ENCODE assay signal across 28 cellular contexts in genomic region chr4:152004801-152005200, GRCh38.
"Had no signal": no experiment of that assay in that cellular context is flagged by ENCODE, and none has a peak within 500 bp of the region (broad histone marks: within the 10 kb centered on the region; RNA-seq: fewer than 3 reads in every experiment).

No MANE protein-coding gene starts in this region.

- ATAC-seq: stimulated activated effector memory CD8-positive, alpha-beta T cell treated with anti-CD3 and anti-CD28 coated beads, Interleukin-12 subunit alpha, Interleukin-12 subunit beta, amount 100 ng/mL, for 72 hours; stimulated activated memory B cell treated with anti-CD40 and anti-IgM and Interleukin-4, amounts not matched to agents 10 μg/mL and 1 μg/mL and 100 μg/mL, for 72 hours; stimulated activated naive B cell treated with anti-CD40 and anti-IgM and Interleukin-4, amounts not matched to agents 10 μg/mL and 1 μg/mL and 100 μg/mL, for 72 hours; stimulated activated naive CD8-positive, alpha-beta T cell treated with anti-CD3 and anti-CD28 coated beads, Interleukin-15, amount 100 ng/mL, for 72 hours; stimulated activated naive CD8-positive, alpha-beta T cell treated with anti-CD3 and anti-CD28 coated beads, Interleukin-15, Interleukin-2, amounts not matched to agents 100 U/mL and 50 U/mL, for 24 hours; upper lobe of right lung had no signal

- H3K9me3 ChIP-seq: stomach, suprapubic skin, testis, thoracic aorta, thyroid gland, tibial artery, tibial nerve, transverse colon, upper lobe of left lung, upper lobe of right lung, uterus, vagina had no signal

- H3K4me3 Mint-ChIP-seq: stimulated activated effector memory CD8-positive, alpha-beta T cell treated with anti-CD3 and anti-CD28 coated beads, Interleukin-12 subunit alpha, Interleukin-12 subunit beta, amount 100 ng/mL, for 72 hours; stimulated activated memory B cell treated with anti-CD40 and anti-IgM and Interleukin-4, amounts not matched to agents 10 μg/mL and 1 μg/mL and 100 μg/mL, for 72 hours; stimulated activated naive B cell treated with anti-CD40 and anti-IgM and Interleukin-4, amounts not matched to agents 10 μg/mL and 1 μg/mL and 100 μg/mL, for 72 hours; stimulated activated naive CD8-positive, alpha-beta T cell treated with anti-CD3 and anti-CD28 coated beads, Interleukin-15, amount 100 ng/mL, for 72 hours; stimulated activated naive CD8-positive, alpha-beta T cell treated with anti-CD3 and anti-CD28 coated beads, Interleukin-15, Interleukin-2, amounts not matched to agents 100 ng/mL and 50 ng/mL, for 24 hours; type B pancreatic cell had no signal

- H3K4me3 ChIP-seq: stomach, suprapubic skin, testis, thoracic aorta, thyroid gland, tibial artery, tibial nerve, transverse colon, upper lobe of left lung, upper lobe of right lung, uterus, vagina had no signal

- H3K27me3 Mint-ChIP-seq: stimulated activated naive B cell treated with anti-CD40 and anti-IgM and Interleukin-4, amounts not matched to agents 10 μg/mL and 1 μg/mL and 100 μg/mL, for 72 hours; stimulated activated naive CD8-positive, alpha-beta T cell treated with anti-CD3 and anti-CD28 coated beads, Interleukin-15, amount 100 ng/mL, for 72 hours; stimulated activated naive CD8-positive, alpha-beta T cell treated with anti-CD3 and anti-CD28 coated beads, Interleukin-15, Interleukin-2, amounts not matched to agents 100 ng/mL and 50 ng/mL, for 24 hours had no signal

- H3K36me3 Mint-ChIP-seq: stimulated activated effector memory CD8-positive, alpha-beta T cell treated with anti-CD3 and anti-CD28 coated beads, Interleukin-12 subunit alpha, Interleukin-12 subunit beta, amount 100 ng/mL, for 72 hours; stimulated activated memory B cell treated with anti-CD40 and anti-IgM and Interleukin-4, amounts not matched to agents 10 μg/mL and 1 μg/mL and 100 μg/mL, for 72 hours; stimulated activated naive B cell treated with anti-CD40 and anti-IgM and Interleukin-4, amounts not matched to agents 10 μg/mL and 1 μg/mL and 100 μg/mL, for 72 hours; type B pancreatic cell had no signal

- H3K27ac ChIP-seq: stomach, suprapubic skin, testis, thoracic aorta, thyroid gland, tibial artery, tibial nerve, transverse colon, upper lobe of left lung, upper lobe of right lung, uterus, vagina had no signal

- H3K4me1 Mint-ChIP-seq: stimulated activated effector memory CD8-positive, alpha-beta T cell treated with anti-CD3 and anti-CD28 coated beads, Interleukin-12 subunit alpha, Interleukin-12 subunit beta, amount 100 ng/mL, for 72 hours; stimulated activated memory B cell treated with anti-CD40 and anti-IgM and Interleukin-4, amounts not matched to agents 10 μg/mL and 1 μg/mL and 100 μg/mL, for 72 hours had no signal

- H3K36me3 ChIP-seq: stomach, suprapubic skin, thoracic aorta, thyroid gland, tibial artery, tibial nerve, transverse colon, upper lobe of left lung, upper lobe of right lung, uterus, vagina had no signal

- H3K27ac Mint-ChIP-seq: stimulated activated effector memory CD8-positive, alpha-beta T cell treated with anti-CD3 and anti-CD28 coated beads, Interleukin-12 subunit alpha, Interleukin-12 subunit beta, amount 100 ng/mL, for 72 hours; stimulated activated memory B cell treated with anti-CD40 and anti-IgM and Interleukin-4, amounts not matched to agents 10 μg/mL and 1 μg/mL and 100 μg/mL, for 72 hours; stimulated activated naive B cell treated with anti-CD40 and anti-IgM and Interleukin-4, amounts not matched to agents 10 μg/mL and 1 μg/mL and 100 μg/mL, for 72 hours; stimulated activated naive CD8-positive, alpha-beta T cell treated with anti-CD3 and anti-CD28 coated beads, Interleukin-15, amount 100 ng/mL, for 72 hours; stimulated activated naive CD8-positive, alpha-beta T cell treated with anti-CD3 and anti-CD28 coated beads, Interleukin-15, Interleukin-2, amounts not matched to agents 100 ng/mL and 50 ng/mL, for 24 hours; type B pancreatic cell had no signal

- H3K27me3 ChIP-seq: suprapubic skin, testis, thyroid gland, tibial artery, tibial nerve, transverse colon, upper lobe of left lung, uterus, vagina had no signal

- H3K9me3 Mint-ChIP-seq: stimulated activated effector memory CD8-positive, alpha-beta T cell treated with anti-CD3 and anti-CD28 coated beads, Interleukin-12 subunit alpha, Interleukin-12 subunit beta, amount 100 ng/mL, for 72 hours; stimulated activated memory B cell treated with anti-CD40 and anti-IgM and Interleukin-4, amounts not matched to agents 10 μg/mL and 1 μg/mL and 100 μg/mL, for 72 hours; stimulated activated naive B cell treated with anti-CD40 and anti-IgM and Interleukin-4, amounts not matched to agents 10 μg/mL and 1 μg/mL and 100 μg/mL, for 72 hours; stimulated activated naive CD8-positive, alpha-beta T cell treated with anti-CD3 and anti-CD28 coated beads, Interleukin-15, amount 100 ng/mL, for 72 hours; stimulated activated naive CD8-positive, alpha-beta T cell treated with anti-CD3 and anti-CD28 coated beads, Interleukin-15, Interleukin-2, amounts not matched to agents 100 ng/mL and 50 ng/mL, for 24 hours had no signal

- H3K4me1 ChIP-seq: stomach, suprapubic skin, testis, thyroid gland, tibial artery, transverse colon, upper lobe of left lung, upper lobe of right lung, uterus had no signal

- DNase-seq: stimulated activated CD4-positive, alpha-beta T cell treated with anti-CD3 and anti-CD28 coated beads, Interleukin-2, amount 100 ng/mL, for 48 hours; stimulated activated CD4-positive, alpha-beta T cell treated with anti-CD3 and anti-CD28 coated beads, Interleukin-4, amount 100 ng/mL, for 1 hour; stimulated activated CD4-positive, alpha-beta T cell treated with anti-CD3 and anti-CD28 coated beads, Interleukin-4, amount 100 ng/mL, for 24 hours; stimulated activated CD4-positive, alpha-beta T cell treated with anti-CD3 and anti-CD28 coated beads, Interleukin-4, amount 100 ng/mL, for 4 hours; stimulated activated CD8-positive, alpha-beta memory T cell treated with anti-CD3 and anti-CD28 coated beads, Interleukin-4, amount 100 ng/mL, for 48 hours; stimulated activated naive B cell treated with anti-CD40 and anti-IgM and Interleukin-4, amounts not matched to agents 10 μg/mL and 1 μg/mL and 100 μg/mL, for 72 hours; stimulated activated naive CD4-positive, alpha-beta T cell; stimulated activated naive CD4-positive, alpha-beta T cell treated with Interleukin-2 at 50 U/mL for 16 hours; stimulated activated naive CD8-positive, alpha-beta T cell treated with anti-CD3 and anti-CD28 coated beads, Interleukin-15, amount 100 ng/mL, for 72 hours; stimulated activated naive CD8-positive, alpha-beta T cell treated with anti-CD3 and anti-CD28 coated beads, Interleukin-15, Interleukin-2, amounts not matched to agents 100 U/mL and 50 U/mL, for 24 hours; stomach; substantia nigra; testis; thyroid gland; tibial artery; transverse colon; trophoblast cell; upper lobe of left lung; upper lobe of right lung; uterus had no signal
